ENCODE assay signal across 9 cellular contexts in the genomic region with DNA sequence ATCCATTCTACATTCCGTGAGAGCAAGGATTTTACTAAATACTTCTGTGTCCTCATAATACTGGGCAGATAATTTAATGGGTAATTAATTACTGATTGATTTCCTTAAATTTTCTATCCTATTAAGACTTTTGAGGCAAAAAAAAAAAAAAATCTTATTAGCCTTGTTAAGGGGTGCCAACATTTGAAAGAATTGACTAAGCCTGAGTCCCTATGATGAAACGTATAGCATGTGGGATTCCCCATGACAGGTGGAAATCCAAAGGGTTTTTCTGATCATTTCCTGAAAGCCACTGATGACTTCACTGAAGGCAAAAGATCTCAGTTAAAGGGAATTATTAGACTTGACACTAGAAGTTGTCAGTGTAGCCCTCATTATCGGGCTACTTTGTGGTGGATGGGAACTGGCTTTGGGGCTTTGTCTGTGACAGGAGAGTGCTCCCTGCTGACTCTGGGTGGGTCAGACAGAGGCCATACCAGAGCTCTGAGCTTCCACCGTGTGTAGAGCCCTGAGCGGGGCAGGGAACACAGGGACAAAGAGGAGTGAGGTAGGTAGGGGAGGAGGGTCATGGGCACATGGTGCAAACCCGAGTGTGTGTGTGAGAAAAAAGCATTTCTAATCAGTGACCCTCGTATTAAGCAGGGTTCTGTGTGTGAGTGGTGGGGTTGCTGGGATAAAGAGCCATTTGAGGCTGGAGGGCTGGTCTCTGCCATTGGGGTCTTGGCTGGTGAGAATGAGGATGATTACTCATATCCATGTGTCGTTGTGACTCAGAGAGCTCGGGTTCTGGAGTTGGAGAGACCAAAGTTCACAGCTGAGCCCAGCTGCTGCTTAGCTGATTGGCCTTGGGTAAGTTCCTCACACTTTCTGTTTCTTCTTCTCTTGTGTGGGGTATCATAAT.
A peak's percentile ranks its signal among the peaks of the same experiment; 100 is the strongest.
DNase-seq lines count a peak whose midpoint lies in the region; ATAC-seq, FAIRE-seq and TF ChIP-seq lines count a peak whose summit lies in the region.
"Had no signal": no experiment of that assay in that cellular context is flagged by ENCODE, and none has a peak within 500 bp of the region (broad histone marks: within the 10 kb centered on the region; RNA-seq: fewer than 3 reads in every experiment).

No MANE protein-coding gene starts in this region.

- peaks cover 20% of the 10 kb centered on the region for H3K4me1 Mint-ChIP-seq in type B pancreatic cell (ENCODE audit: unreplicated experiment)

- peaks cover 7% of the 10 kb centered on the region for H3K4me1 ChIP-seq in mesendoderm (ENCODE audit: control insufficient read depth, low read depth, low read length)

- H2AK5ac ChIP-seq in mesendoderm (ENCODE audit: low read length): no peak overlapping the region

- no peak overlapping the region for H2BK15ac ChIP-seq in mesendoderm (replicated peaks; ENCODE audit: low read depth)

- H3K36me3 Mint-ChIP-seq in type B pancreatic cell: no peaks in the 10 kb centered on the region

- peaks cover 34% of the 10 kb centered on the region for H3K27me3 Mint-ChIP-seq in type B pancreatic cell

- no peak overlapping the region for H2BK5ac ChIP-seq in mesendoderm (ENCODE audit: low read length)

- H3K79me2 ChIP-seq in mesendoderm (ENCODE audit: control insufficient read depth, insufficient read depth, low read length): no peaks in the 10 kb centered on the region

- no peak overlapping the region for H3K4me3 ChIP-seq in mesendoderm (ENCODE audit: low read length)
- H3K4me3 ChIP-seq: SK-N-MC had no signal

- H3K9ac ChIP-seq in mesendoderm (ENCODE audit: low read length): no peak overlapping the region

- no peak overlapping the region for H3K4me2 ChIP-seq in mesendoderm (ENCODE audit: low read length)

- no peak overlapping the region for H3K4ac ChIP-seq in mesendoderm (ENCODE audit: low read depth, low read length)

- no peak overlapping the region for H3K56ac ChIP-seq in mesendoderm (ENCODE audit: low read length)

- no peaks in the 10 kb centered on the region for H3K36me3 ChIP-seq in mesendoderm (ENCODE audit: control insufficient read depth, insufficient read depth, low read length)

- no peak overlapping the region for H4K5ac ChIP-seq in mesendoderm (ENCODE audit: low read length)

- H3K9me3 Mint-ChIP-seq in type B pancreatic cell: peaks cover 6% of the 10 kb centered on the region

- no peak for TF ChIP-seq CTCF in type B pancreatic cell (conservative IDR thresholded peaks at IDR 0.05)

- H3K4me3 Mint-ChIP-seq in type B pancreatic cell: no peak overlapping the region

- ATAC-seq in GM19035 (IDR thresholded peaks at IDR 0.05; ENCODE audit: unreplicated experiment) (peak; percentile 88), HG02798 (IDR thresholded peaks at IDR 0.05; ENCODE audit: poor library complexity, unreplicated experiment) (peak; percentile 90)

- no peak overlapping the region for H2BK120ac ChIP-seq in mesendoderm (ENCODE audit: low read depth, low read length)

- DNase-seq in RCC 7860 (ENCODE audit: low spot score): peak; percentile 44
- DNase-seq in mesendoderm: peak; percentile 47
- DNase-seq in type B pancreatic cell (ENCODE audit: extremely low spot score, unreplicated experiment): no peak
- no peak for DNase-seq in NCI-H69 (lab: John Stamatoyannopoulos, UW)
- DNase-seq in stimulated activated CD4-positive, alpha-beta T cell treated with anti-CD3 and anti-CD28 coated beads, Interleukin-2, amount 100 ng/mL, for 24 hours: no peak
- no peak for DNase-seq in COLO829 (ENCODE audit: low spot score)

- no CpG with 5 or more reads among the region's 9 CpGs for WGBS in mesendoderm (ENCODE audit: extremely low coverage, insufficient coverage, low lambda C conversion rate)

- H3K79me1 ChIP-seq in mesendoderm (ENCODE audit: low read length): no peaks in the 10 kb centered on the region

- H4K8ac ChIP-seq in mesendoderm (ENCODE audit: low read depth, low read length): no peak overlapping the region

- H3K27me3 ChIP-seq in mesendoderm (ENCODE audit: insufficient read depth, low read length, poor library complexity): no peaks in the 10 kb centered on the region

- no peak for FAIRE-seq in RCC 7860 (lab: Jason Lieb, UNC)

- H3K27ac Mint-ChIP-seq in type B pancreatic cell: no peak overlapping the region

- no peak overlapping the region for H3K18ac ChIP-seq in mesendoderm (ENCODE audit: low read length)

- no peak overlapping the region for H3K23ac ChIP-seq in mesendoderm (ENCODE audit: low read length)

- H3K27ac ChIP-seq in mesendoderm (ENCODE audit: low read depth, low read length): no peak overlapping the region
- H3K27ac ChIP-seq: SK-N-MC had no signal

Comparison
In these comparisons a context has a peak if more than half of its experiments do, and no peak if none do; other contexts are left out.
1. DNase-seq: peak in RCC 7860 (single experiment) and mesendoderm (single experiment); none in type B pancreatic cell (single experiment), NCI-H69 (single experiment), stimulated activated CD4-positive, alpha-beta T cell treated with anti-CD3 and anti-CD28 coated beads, Interleukin-2, amount 100 ng/mL, for 24 hours (0 of 2) and COLO829 (single experiment).